8 cellular contexts compared by ENCODE assay signal in the genomic region with DNA sequence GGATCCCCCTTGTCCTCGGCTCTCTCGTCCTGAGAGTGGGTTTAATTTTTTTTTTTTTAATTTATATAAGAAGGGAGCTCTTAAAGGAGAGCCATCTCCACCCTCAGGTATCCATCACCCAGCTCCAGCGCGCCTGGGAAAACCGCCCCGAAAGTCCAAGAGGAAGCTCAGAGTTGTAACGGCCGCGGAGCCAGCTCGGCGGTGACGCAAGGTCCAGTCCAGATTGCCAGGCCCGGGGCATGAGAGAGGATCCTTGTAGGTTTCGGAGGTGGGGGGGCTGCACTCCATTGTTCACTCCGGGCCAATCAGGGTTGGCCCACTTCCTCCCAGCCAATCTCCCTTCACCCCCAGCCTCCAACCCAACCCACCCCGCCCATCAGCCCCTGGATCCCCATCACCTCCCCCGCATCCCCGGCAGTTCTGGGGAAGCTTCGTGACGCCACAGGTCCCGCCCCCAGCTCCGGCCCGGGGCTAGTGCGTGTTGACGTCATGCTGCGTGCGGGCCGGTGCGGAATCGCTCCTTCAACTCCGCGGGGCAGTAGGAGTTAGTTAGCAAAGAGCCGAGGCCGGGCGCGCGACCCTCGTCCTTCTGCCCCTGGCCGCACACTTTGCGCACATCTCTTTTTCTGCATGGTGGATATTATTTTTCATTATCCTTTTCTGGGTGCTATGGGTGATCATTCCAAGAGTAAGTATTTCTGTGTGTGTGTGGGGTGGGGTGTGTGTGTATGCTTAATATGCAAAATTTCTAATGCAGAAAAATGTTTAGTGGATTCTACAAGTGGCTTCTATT. TPM values are rescaled to one million over a fixed set of nuclear protein-coding genes. Genes with fewer than 3 reads are reported as not detected.
DNase-seq lines count a peak whose midpoint lies in the region; ATAC-seq and TF ChIP-seq lines count a peak whose summit lies in the region.

A gene (plus strand): TSS at position 520 of the 793 bp plus-strand sequence. CDS start 111 bp downstream, at position 631.

- peaks cover 53% of the 10 kb centered on the region for H3K27me3 Mint-ChIP-seq in activated naive CD4-positive, alpha-beta T cell treated with anti-CD3 and anti-CD28 coated beads, Interleukin-2, amount 50 U/mL, for 24 hours

- peaks cover 33% of the 10 kb centered on the region for H3K36me3 ChIP-seq in OCI-LY3 (replicated peaks; ENCODE audit: low read depth, low read length)
- no peaks in the 10 kb centered on the region for H3K36me3 ChIP-seq in hepatocyte (replicated peaks; ENCODE audit: insufficient read depth, low read depth)

- no peaks in the 10 kb centered on the region for H3K9me2 ChIP-seq in hepatocyte (replicated peaks; ENCODE audit: insufficient read depth)

- peaks cover 4% of the 10 kb centered on the region for H3K36me3 Mint-ChIP-seq in activated naive CD4-positive, alpha-beta T cell treated with anti-CD3 and anti-CD28 coated beads, Interleukin-2, amount 50 U/mL, for 24 hours

- DNase-seq in AG09319 (ENCODE audit: extremely low read depth, low read depth): peak; percentile 37
- peak; percentile 90 for DNase-seq in hepatocyte (ENCODE audit: low spot score)
- peak; percentile 79 for DNase-seq in retina
- no peak for DNase-seq in NCI-H774 (lab: John Stamatoyannopoulos, UW)

- H3K4me1 ChIP-seq in OCI-LY3 (ENCODE audit: low read length): peaks cover 28% of the 10 kb centered on the region
- peaks cover 23% of the 10 kb centered on the region for H3K4me1 ChIP-seq in hepatocyte (ENCODE audit: insufficient read depth)

- H3K4me2 ChIP-seq in OCI-LY3 (ENCODE audit: low read length) (peak within 1 kb of the TSS; percentile 87), hepatocyte (peak within 1 kb of the TSS; percentile 97)

- H3K79me2 ChIP-seq in OCI-LY3 (ENCODE audit: low read length) (peaks cover 48% of the 10 kb centered on the region), hepatocyte (peaks cover 27% of the 10 kb centered on the region)

- peak within 1 kb of the TSS; percentile 91 for H3K4me3 ChIP-seq in OCI-LY3 (ENCODE audit: low read length)
- H3K4me3 ChIP-seq in hepatocyte: peak within 1 kb of the TSS; percentile 29

- H3K27me3 ChIP-seq in OCI-LY3 (ENCODE audit: low read depth, low read length): no peaks in the 10 kb centered on the region
- H3K27me3 ChIP-seq in hepatocyte: peaks cover 82% of the 10 kb centered on the region

- H3K27ac Mint-ChIP-seq in activated naive CD4-positive, alpha-beta T cell treated with anti-CD3 and anti-CD28 coated beads, Interleukin-2, amount 50 U/mL, for 24 hours: peak within 1 kb of the TSS; percentile 65

- WGBS in hepatocyte (ENCODE audit: low lambda C conversion rate, missing lambda C conversion rate): 1% methylated on average over 37 of the region's 40 CpGs

- peak within 1 kb of the TSS; percentile 70 for H3K27ac ChIP-seq in OCI-LY3 (ENCODE audit: low read length)
- peak within 1 kb of the TSS; percentile 85 for H3K27ac ChIP-seq in hepatocyte

- H3K4me1 Mint-ChIP-seq in activated naive CD4-positive, alpha-beta T cell treated with anti-CD3 and anti-CD28 coated beads, Interleukin-2, amount 50 U/mL, for 24 hours: peaks cover 49% of the 10 kb centered on the region

- H3K9ac ChIP-seq in OCI-LY3 (ENCODE audit: low read length): peak within 1 kb of the TSS; percentile 88

- peaks cover 12% of the 10 kb centered on the region; the same call in 1 of the 2 replicates for H4K20me1 ChIP-seq in OCI-LY3 (ENCODE audit: insufficient read depth, low read length)
- peaks cover 11% of the 10 kb centered on the region for H4K20me1 ChIP-seq in hepatocyte (ENCODE audit: insufficient read depth, poor library complexity, severe bottlenecking)

- H3K9me3 ChIP-seq in OCI-LY3 (ENCODE audit: insufficient read depth, low read length) (no peaks in the 10 kb centered on the region), hepatocyte (ENCODE audit: low read depth) (no peaks in the 10 kb centered on the region)

- H3K9me3 Mint-ChIP-seq in activated naive CD4-positive, alpha-beta T cell treated with anti-CD3 and anti-CD28 coated beads, Interleukin-2, amount 50 U/mL, for 24 hours: no peaks in the 10 kb centered on the region

- peak within 1 kb of the TSS; percentile 61 for H2AFZ ChIP-seq in OCI-LY3 (ENCODE audit: low read depth, low read length)
- no peak within 1 kb of the TSS for H2AFZ ChIP-seq in hepatocyte

- no peak for TF ChIP-seq CTCF in AG09319 (IDR thresholded peaks at IDR 0.05; ENCODE audit: low read depth, low read length)
- TF ChIP-seq CTCF in OCI-LY3 (IDR thresholded peaks at IDR 0.05; ENCODE audit: low read depth, low read length): no peak
- no peak for TF ChIP-seq CTCF in hepatocyte (IDR thresholded peaks at IDR 0.05; ENCODE audit: poor library complexity)

- ATAC-seq in GM18909 (IDR thresholded peaks at IDR 0.05; ENCODE audit: poor library complexity, unreplicated experiment) (peak; percentile 55), HG03139 (IDR thresholded peaks at IDR 0.05; ENCODE audit: unreplicated experiment) (peak; percentile 41)

- peak within 1 kb of the TSS; percentile 83 for H3K4me3 Mint-ChIP-seq in activated naive CD4-positive, alpha-beta T cell treated with anti-CD3 and anti-CD28 coated beads, Interleukin-2, amount 50 U/mL, for 24 hours

RNA-seq across cellular contexts. Expression of the gene that starts here (rescaled TPM):
- total RNA-seq in hepatocyte: 3.9 and 5.3 TPM in 2 replicates
- polyA plus RNA-seq in hepatocyte: 3.3 and 4.7 TPM in 2 replicates
